Comparison of ENCODE assay signal across 6 cellular contexts in the genomic region with DNA sequence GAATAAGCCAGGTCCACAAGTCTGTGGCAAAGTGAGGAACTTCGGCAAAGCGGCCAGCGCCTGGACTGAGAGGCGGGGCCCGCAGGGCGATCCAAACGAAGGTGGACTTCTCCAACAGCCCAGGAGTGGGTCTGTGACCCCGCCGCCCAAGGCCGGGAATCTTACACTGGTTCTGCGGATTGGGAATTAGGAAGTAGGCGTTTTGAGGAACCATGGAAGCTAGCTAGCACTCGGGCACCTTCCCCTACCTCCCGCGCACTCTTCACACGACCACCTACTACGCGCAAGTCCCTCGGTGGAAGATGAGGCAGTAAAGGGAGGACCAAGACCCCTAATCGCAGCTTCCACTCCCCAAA. TPM values are rescaled to one million over a fixed set of nuclear protein-coding genes. Genes with fewer than 3 reads are reported as not detected.
DNase-seq lines count a peak whose midpoint lies in the region; ATAC-seq and TF ChIP-seq lines count a peak whose summit lies in the region.

No MANE protein-coding gene starts in this region.

- H3K27me3 ChIP-seq in ovary, result no peaks in the 10 kb centered on the region

- peaks cover 12% of the 10 kb centered on the region for H3K4me1 ChIP-seq in ovary (ENCODE audit: insufficient read depth)

- no peaks in the 10 kb centered on the region for H3K36me3 ChIP-seq in ovary

- WGBS in ovary, 3 donors, result 45 to 49% (median 48%) methylated on average over 20 of the region's 20 CpGs

- intact Hi-C loops in ovary (cut with DNase I), result loop anchor here (5.0 to 10.0 kb wide), 4 partner anchors 65 to 195 kb away; partner anchors contain the start of genes SND1 (in 3 of the 4) and ZNF800 (in 2 of the 4)

- no peaks in the 10 kb centered on the region for H3K9me3 ChIP-seq in ovary

- TF ChIP-seq EP300 in ovary (IDR thresholded peaks at IDR 0.05), result no peak

- H3K4me3 ChIP-seq in HFF-Myc (replicated peaks; ENCODE audit: low read depth, low read length), result peak overlapping the region; percentile 90
- peak overlapping the region; percentile 93 for H3K4me3 ChIP-seq in ovary

- no peak for TF ChIP-seq CTCF in HFF-Myc (IDR thresholded peaks at IDR 0.05; ENCODE audit: low read depth, low read length, missing control alignments)
- no peak for TF ChIP-seq CTCF in ovary (IDR thresholded peaks at IDR 0.05)

- DNase-seq in HFF-Myc (ENCODE audit: extremely low read depth, low read depth) (no peak), cerebellar cortex (ENCODE audit: low spot score) (peak; percentile 11), ovary (peak in 4 of 5 donors; percentile 37 to 59 (median 51)), NCI-H82 (lab: John Stamatoyannopoulos, UW) (no peak)
- no peak for DNase-seq in activated CD8-positive, alpha-beta memory T cell treated with anti-CD3 and anti-CD28 coated beads for 24 hours

- no peak for TF ChIP-seq POLR2A in ovary (IDR thresholded peaks at IDR 0.05)

- peak overlapping the region; percentile 86 to 87 for H3K27ac ChIP-seq in ovary

- no peak for ATAC-seq in GM19328 (IDR thresholded peaks at IDR 0.05; ENCODE audit: unreplicated experiment)

RNA-seq across cellular contexts. Expression of gene ARF5, which starts 0.6 kb away (rescaled TPM):
- total RNA-seq in ovary, result 100 to 1,000 TPM in 3 of 7 donors, 10 to 100 TPM in 4; 87.8 to 132 (median 97.3) TPM
- 100 to 1,000 TPM; 133 to 147 TPM for polyA plus RNA-seq in ovary

RNA-seq across cellular contexts. Expression of gene GCC1, which starts 2.2 kb away (rescaled TPM):
- total RNA-seq in ovary, result 10 to 100 TPM; 12.1 to 21.1 (median 16.0) TPM
- 10 to 100 TPM in 1 of 2 donors, 1 to 10 TPM in 1; 7.8 to 10.5 TPM for polyA plus RNA-seq in ovary

RNA-seq across cellular contexts. Expression of gene FSCN3, which starts 5.9 kb away (rescaled TPM):
- total RNA-seq in ovary, result 1 to 10 TPM in 3 of 7 donors, under 1 TPM in 3, not detected in 1; 0.45 to 2.3 (median 0.98) TPM
- polyA plus RNA-seq in ovary, result 1 to 10 TPM in 1 of 2 donors, under 1 TPM in 1; 0.11 to 1.4 TPM

RNA-seq across cellular contexts. Expression of gene PAX4, which starts 30.3 kb away (rescaled TPM):
- not detected for total RNA-seq in ovary
- polyA plus RNA-seq in ovary, result not detected

Comparison
In these comparisons a context has a peak if more than half of its experiments do, and no peak if none do; other contexts are left out.
1. DNase-seq: peak in cerebellar cortex (single experiment) and ovary (4 of 5); none in HFF-Myc (single experiment), NCI-H82 (single experiment) and activated CD8-positive, alpha-beta memory T cell treated with anti-CD3 and anti-CD28 coated beads for 24 hours (single experiment).